In genomic region chr10:58704226-58705200, GRCh38 we compare ENCODE assay signal across 14 cellular contexts.
DNase-seq lines count a peak whose midpoint lies in the region; ATAC-seq and TF ChIP-seq lines count a peak whose summit lies in the region.
"Had no signal": no experiment of that assay in that cellular context is flagged by ENCODE, and none has a peak within 500 bp of the region (broad histone marks: within the 10 kb centered on the region; RNA-seq: fewer than 3 reads in every experiment).

No MANE protein-coding gene starts in this region.

- H3K27me3 ChIP-seq in ACC112 (ENCODE audit: insufficient read depth, low read length), result no peaks in the 10 kb centered on the region
- H3K27me3 ChIP-seq: neutrophil, spleen had no signal

- H3K36me3 ChIP-seq in ACC112 (ENCODE audit: insufficient read depth, low read length), result peaks cover 14% of the 10 kb centered on the region
- H3K36me3 ChIP-seq: neutrophil, spleen, WERI-Rb-1 had no signal

- H3K4me3 ChIP-seq in ACC112 (ENCODE audit: low read depth, low read length) (peak overlapping the region; percentile 60), cardiac fibroblast (replicated peaks in 1 of 2; ENCODE audit: low read depth in 2 of 2, low read length in 2 of 2) (no peak overlapping the region)
- H3K4me3 ChIP-seq: spleen had no signal

- ATAC-seq in GM21360 (IDR thresholded peaks at IDR 0.05; ENCODE audit: unreplicated experiment), result no peak
- ATAC-seq in HG03469 (IDR thresholded peaks at IDR 0.05; ENCODE audit: unreplicated experiment), result no peak
- ATAC-seq: esophagus mucosa had no signal

- peaks cover 10% of the 10 kb centered on the region for H3K79me2 ChIP-seq in ACC112 (ENCODE audit: control insufficient read depth, insufficient read depth, low read length, unreplicated experiment)

- H3K27ac ChIP-seq in ACC112 (ENCODE audit: low read depth, low read length), result peak overlapping the region; percentile 81
- H3K27ac ChIP-seq: neutrophil, spleen, WERI-Rb-1 had no signal

- H3K4me1 ChIP-seq in ACC112 (ENCODE audit: control insufficient read depth, insufficient read depth, low read length, unreplicated experiment), result peaks cover 56% of the 10 kb centered on the region
- H3K4me1 ChIP-seq: spleen had no signal

- no peak overlapping the region for H2AFZ ChIP-seq in ACC112 (ENCODE audit: low read length, unreplicated experiment)

- DNase-seq in HS-27A (ENCODE audit: low read depth) (peak; percentile 35), cardiac fibroblast (ENCODE audit: low read depth in 2 of 2) (peak; percentile 63 to 79), myocyte (ENCODE audit: low read depth) (peak; percentile 84), erythroblast (lab: John Stamatoyannopoulos, UW) (no peak), NCI-H1930 (lab: John Stamatoyannopoulos, UW) (no peak)
- DNase-seq: DND-41, NCI-H2171, spleen, WERI-Rb-1 had no signal

- TF ChIP-seq CTCF in cardiac fibroblast (IDR thresholded peaks at IDR 0.05; ENCODE audit: low read depth, low read length), result no peak

- TF ChIP-seq POLR2A in erythroblast (IDR thresholded peaks at IDR 0.05; ENCODE audit: low read length), result no peak

Comparison
In these comparisons a context has a peak if more than half of its experiments do, and no peak if none do; other contexts are left out.
1. DNase-seq: peak in HS-27A (single experiment), cardiac fibroblast (2 of 2) and myocyte (single experiment); none in erythroblast (0 of 2) and NCI-H1930 (0 of 2).